14 cellular contexts compared by ENCODE assay signal in the genomic region with DNA sequence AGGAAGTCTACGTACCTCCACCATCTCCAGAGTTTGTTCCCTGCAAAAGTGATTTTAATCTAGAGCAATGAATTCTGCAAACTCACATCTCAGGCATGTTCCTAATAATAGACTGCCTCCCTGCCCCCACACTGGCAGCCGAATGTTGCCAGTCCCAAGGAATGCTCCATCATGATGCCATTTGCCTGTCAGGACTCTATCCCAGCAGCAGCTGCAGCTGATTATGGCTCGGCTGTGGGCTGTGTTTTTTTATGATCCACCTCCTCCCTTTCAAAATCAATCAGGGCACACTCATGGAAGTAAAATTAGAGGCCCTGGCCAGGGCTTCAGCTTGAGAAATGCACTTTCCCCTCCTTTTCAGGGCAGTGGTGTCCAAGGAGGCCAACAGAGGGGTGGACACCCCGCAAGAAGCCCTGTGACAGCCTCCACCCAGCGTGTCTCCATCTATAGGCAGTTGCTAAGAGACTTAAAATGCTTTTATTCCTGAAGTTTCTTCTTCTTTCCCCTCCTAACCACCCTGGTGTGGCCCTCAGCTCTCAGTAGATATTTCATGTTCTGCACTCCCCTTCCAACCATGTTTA.
A peak's percentile ranks its signal among the peaks of the same experiment; 100 is the strongest.
DNase-seq lines count a peak whose midpoint lies in the region; ATAC-seq, FAIRE-seq and TF ChIP-seq lines count a peak whose summit lies in the region.
"Had no signal": no experiment of that assay in that cellular context is flagged by ENCODE, and none has a peak within 500 bp of the region (broad histone marks: within the 10 kb centered on the region; RNA-seq: fewer than 3 reads in every experiment).

No MANE protein-coding gene starts in this region.

- H3K4me2 ChIP-seq in astrocyte (ENCODE audit: low read length) = peak overlapping the region; percentile 57
- no peak overlapping the region for H3K4me2 ChIP-seq in HepG2 (ENCODE audit: low read depth, low read length)
- H3K4me2 ChIP-seq: KMS-11 had no signal

- intact Hi-C loops in cardiac septum (cut with DNase I) = loop anchor here (5.0 to 10.0 kb wide), 2 partner anchors 58 to 140 kb away; no protein-coding TSS in a partner anchor
- intact Hi-C loops in HepG2 (cut with micrococcal nuclease; ENCODE audit: unreplicated experiment) = no loop called here

- H3K27me3 ChIP-seq in astrocyte (ENCODE audit: insufficient read depth, low read length) (no peaks in the 10 kb centered on the region), HepG2 (ENCODE audit: control insufficient read depth in 1 of 2, insufficient read depth in 2 of 2, low read length in 2 of 2) (peaks cover 0 to 3% of the 10 kb centered on the region in 2 experiments; a peak in 1 of 5 replicates)
- H3K27me3 ChIP-seq: body of pancreas, pancreas had no signal

- peaks cover 53% of the 10 kb centered on the region for H3K4me1 ChIP-seq in astrocyte (ENCODE audit: insufficient read depth, low read length)
- peaks cover 14% of the 10 kb centered on the region for H3K4me1 ChIP-seq in HepG2 (ENCODE audit: insufficient read depth, low read length)
- H3K4me1 ChIP-seq: body of pancreas, pancreas had no signal

- H3K4me3 ChIP-seq in astrocyte (ENCODE audit: insufficient read depth, low read depth, low read length) = no peak overlapping the region
- no peak overlapping the region for H3K4me3 ChIP-seq in skeletal muscle cell (ENCODE audit: low read depth, low read length)
- no peak overlapping the region for H3K4me3 ChIP-seq in HepG2 (replicated peaks in 1 of 3; ENCODE audit: insufficient read depth in 1 of 3, low read depth in 2 of 3, low read length in 3 of 3)
- H3K4me3 ChIP-seq: body of pancreas, pancreas had no signal

- TF ChIP-seq CTCF in astrocyte (IDR thresholded peaks at IDR 0.05; ENCODE audit: insufficient read depth, low read depth, low read length) (no peak), glutamatergic neuron (IDR thresholded peaks at IDR 0.05; ENCODE audit: partially characterized antibody, unreplicated experiment) (no peak), HepG2 (CRISPR knock-in tag; IDR thresholded peaks at IDR 0.05) (no peak)

- no peak for TF ChIP-seq EP300 in HepG2 (IDR thresholded peaks at IDR 0.05; ENCODE audit: low read depth in 2 of 2, low read length in 2 of 2)
- no peak for TF ChIP-seq EP300 in HepG2 (CRISPR knock-in tag; IDR thresholded peaks at IDR 0.05; ENCODE audit: borderline replicate concordance)

- H3K27ac Mint-ChIP-seq in astrocyte (ENCODE audit: unreplicated experiment) = peak overlapping the region; percentile 43
- H3K27ac Mint-ChIP-seq in glutamatergic neuron (ENCODE audit: unreplicated experiment) = no peak overlapping the region

- H3K36me3 ChIP-seq in astrocyte (ENCODE audit: insufficient read depth, low read length) (no peaks in the 10 kb centered on the region), HepG2 (replicated peaks in 1 of 2; ENCODE audit: control insufficient read depth in 1 of 2, insufficient read depth in 2 of 2, low read length in 2 of 2) (no peaks in the 10 kb centered on the region)
- H3K36me3 ChIP-seq: pancreas had no signal

- DNase-seq in Ammon's horn (ENCODE audit: low spot score) (peak; percentile 59), astrocyte (ENCODE audit: low read depth) (peak; percentile 82), cardiac septum (ENCODE audit: low spot score) (peak; percentile 82), skeletal muscle cell (ENCODE audit: low read depth) (peak; percentile 82), NCI-H226 (no peak), glutamatergic neuron (no peak), HepG2 (ENCODE audit: low spot score) (no peak)
- DNase-seq: body of pancreas; CD8-positive, alpha-beta memory T cell; NCI-H2171; pancreas had no signal

- no peaks in the 10 kb centered on the region for H3K9me3 Mint-ChIP-seq in astrocyte (ENCODE audit: unreplicated experiment)
- no peaks in the 10 kb centered on the region for H3K9me3 Mint-ChIP-seq in glutamatergic neuron (ENCODE audit: unreplicated experiment)

- H4K20me1 ChIP-seq in astrocyte (ENCODE audit: insufficient read depth, low read length) (no peaks in the 10 kb centered on the region), HepG2 (ENCODE audit: insufficient read depth, low read length) (no peaks in the 10 kb centered on the region)

- peak overlapping the region; percentile 11 for H3K27ac ChIP-seq in astrocyte (ENCODE audit: low read depth, low read length)
- H3K27ac ChIP-seq in HepG2 (ENCODE audit: extremely low read length, insufficient read depth, low read length) = no peak overlapping the region
- H3K27ac ChIP-seq: body of pancreas, epithelial cell of prostate, KMS-11, pancreas had no signal

- H3K4me1 Mint-ChIP-seq in astrocyte (ENCODE audit: low read depth, unreplicated experiment) (peaks cover 43% of the 10 kb centered on the region), glutamatergic neuron (ENCODE audit: low read depth, unreplicated experiment) (peaks cover 7% of the 10 kb centered on the region)
- H3K4me1 Mint-ChIP-seq: CD8-positive, alpha-beta memory T cell had no signal

- no TSS peak for BruUV-seq in HepG2 (replicated peaks; lab: Mats Ljungman, UMichigan)

- peaks cover 6% of the 10 kb centered on the region for H3K27me3 Mint-ChIP-seq in astrocyte (ENCODE audit: low read depth, unreplicated experiment)
- H3K27me3 Mint-ChIP-seq in glutamatergic neuron (ENCODE audit: unreplicated experiment) = no peaks in the 10 kb centered on the region

- CTCF ChIA-PET in HepG2 (lab: Yijun Ruan, JAX; ENCODE audit: low intra/inter-chr PET ratio, low total read pairs) = no interaction called here

- no peak for ATAC-seq in HG02642 (IDR thresholded peaks at IDR 0.05; ENCODE audit: poor library complexity, unreplicated experiment)
- ATAC-seq in HepG2 = no peak
- ATAC-seq: body of pancreas, pancreas had no signal

- no peak for TF ChIP-seq POLR2A in HepG2 (IDR thresholded peaks at IDR 0.05; ENCODE audit: insufficient read depth in 1 of 2, low read depth in 2 of 2, low read length in 2 of 2)

- in situ Hi-C loops in HepG2 (cut with HindIII; ENCODE audit: extremely low pct_ligation_motif_present, low pct_unique_long_range_greater_than_20kb) = no loop called here

- FAIRE-seq in astrocyte (lab: Jason Lieb, UNC) (peak; percentile 78), HepG2 (lab: Jason Lieb, UNC) (no peak)
- FAIRE-seq: pancreas had no signal

- H2AFZ ChIP-seq in astrocyte (ENCODE audit: low read depth, low read length) (no peak overlapping the region), HepG2 (ENCODE audit: low read length) (no peak overlapping the region)

- TF ChIP-seq RAD21 in HepG2 (CRISPR knock-in tag; IDR thresholded peaks at IDR 0.05) = no peak

- no peaks in the 10 kb centered on the region for H3K9me3 ChIP-seq in astrocyte (ENCODE audit: insufficient read depth, low read depth, low read length)
- no peaks in the 10 kb centered on the region for H3K9me3 ChIP-seq in HepG2 (ENCODE audit: low read length)
- H3K9me3 ChIP-seq: body of pancreas, pancreas had no signal

- POLR2A ChIA-PET in HepG2 (lab: Yijun Ruan, JAX) = no interaction called here

- H3K9ac ChIP-seq in astrocyte (ENCODE audit: low read length) = no peak overlapping the region
- no peak overlapping the region for H3K9ac ChIP-seq in HepG2 (ENCODE audit: insufficient read depth, low read depth, low read length)
- H3K9ac ChIP-seq: KMS-11 had no signal

- H3K36me3 Mint-ChIP-seq in astrocyte (ENCODE audit: low read depth, unreplicated experiment) (no peaks in the 10 kb centered on the region), glutamatergic neuron (ENCODE audit: unreplicated experiment) (no peaks in the 10 kb centered on the region)
- H3K36me3 Mint-ChIP-seq: CD8-positive, alpha-beta memory T cell had no signal

- H3K79me2 ChIP-seq in astrocyte (ENCODE audit: insufficient read depth, low read length) (no peaks in the 10 kb centered on the region), HepG2 (ENCODE audit: insufficient read depth, low read length) (no peaks in the 10 kb centered on the region)

- WGBS in HepG2 (ENCODE audit: low lambda C conversion rate) = 21% methylated on average over 5 of the region's 5 CpGs

- H3K4me3 Mint-ChIP-seq in astrocyte (ENCODE audit: unreplicated experiment) (peak overlapping the region; percentile 13), glutamatergic neuron (ENCODE audit: unreplicated experiment) (no peak overlapping the region)
- H3K4me3 Mint-ChIP-seq: CD8-positive, alpha-beta memory T cell had no signal

Comparison
In these comparisons a context has a peak if more than half of its experiments do, and no peak if none do; other contexts are left out.
1. DNase-seq: peak in Ammon's horn (single experiment), astrocyte (single experiment), cardiac septum (single experiment) and skeletal muscle cell (single experiment); none in NCI-H226 (single experiment), glutamatergic neuron (single experiment) and HepG2 (single experiment).